ENCODE assay signal across 1 cellular context in genomic region chr17:28547623-28548416, GRCh38.
TF ChIP-seq lines count a peak whose summit lies in the region.

No MANE protein-coding gene starts in this region.

TF ChIP-seq in GM12878, 131 proteins besides CTCF, POLR2A, EP300 and RAD21 (continued from another document and continues in another):
- TF ChIP-seq, protein P1, sequence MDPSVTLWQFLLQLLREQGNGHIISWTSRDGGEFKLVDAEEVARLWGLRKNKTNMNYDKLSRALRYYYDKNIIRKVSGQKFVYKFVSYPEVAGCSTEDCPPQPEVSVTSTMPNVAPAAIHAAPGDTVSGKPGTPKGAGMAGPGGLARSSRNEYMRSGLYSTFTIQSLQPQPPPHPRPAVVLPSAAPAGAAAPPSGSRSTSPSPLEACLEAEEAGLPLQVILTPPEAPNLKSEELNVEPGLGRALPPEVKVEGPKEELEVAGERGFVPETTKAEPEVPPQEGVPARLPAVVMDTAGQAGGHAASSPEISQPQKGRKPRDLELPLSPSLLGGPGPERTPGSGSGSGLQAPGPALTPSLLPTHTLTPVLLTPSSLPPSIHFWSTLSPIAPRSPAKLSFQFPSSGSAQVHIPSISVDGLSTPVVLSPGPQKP (IDR thresholded peaks at IDR 0.05; ENCODE audit: low read depth, low read length), result no peak
- TF ChIP-seq HCFC1 (IDR thresholded peaks at IDR 0.05; ENCODE audit: low read length), result no peak
- TF ChIP-seq, protein P2, sequence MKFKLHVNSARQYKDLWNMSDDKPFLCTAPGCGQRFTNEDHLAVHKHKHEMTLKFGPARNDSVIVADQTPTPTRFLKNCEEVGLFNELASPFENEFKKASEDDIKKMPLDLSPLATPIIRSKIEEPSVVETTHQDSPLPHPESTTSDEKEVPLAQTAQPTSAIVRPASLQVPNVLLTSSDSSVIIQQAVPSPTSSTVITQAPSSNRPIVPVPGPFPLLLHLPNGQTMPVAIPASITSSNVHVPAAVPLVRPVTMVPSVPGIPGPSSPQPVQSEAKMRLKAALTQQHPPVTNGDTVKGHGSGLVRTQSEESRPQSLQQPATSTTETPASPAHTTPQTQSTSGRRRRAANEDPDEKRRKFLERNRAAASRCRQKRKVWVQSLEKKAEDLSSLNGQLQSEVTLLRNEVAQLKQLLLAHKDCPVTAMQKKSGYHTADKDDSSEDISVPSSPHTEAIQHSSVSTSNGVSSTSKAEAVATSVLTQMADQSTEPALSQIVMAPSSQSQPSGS (IDR thresholded peaks at IDR 0.05; ENCODE audit: low read length), result no peak
- TF ChIP-seq, protein P3, sequence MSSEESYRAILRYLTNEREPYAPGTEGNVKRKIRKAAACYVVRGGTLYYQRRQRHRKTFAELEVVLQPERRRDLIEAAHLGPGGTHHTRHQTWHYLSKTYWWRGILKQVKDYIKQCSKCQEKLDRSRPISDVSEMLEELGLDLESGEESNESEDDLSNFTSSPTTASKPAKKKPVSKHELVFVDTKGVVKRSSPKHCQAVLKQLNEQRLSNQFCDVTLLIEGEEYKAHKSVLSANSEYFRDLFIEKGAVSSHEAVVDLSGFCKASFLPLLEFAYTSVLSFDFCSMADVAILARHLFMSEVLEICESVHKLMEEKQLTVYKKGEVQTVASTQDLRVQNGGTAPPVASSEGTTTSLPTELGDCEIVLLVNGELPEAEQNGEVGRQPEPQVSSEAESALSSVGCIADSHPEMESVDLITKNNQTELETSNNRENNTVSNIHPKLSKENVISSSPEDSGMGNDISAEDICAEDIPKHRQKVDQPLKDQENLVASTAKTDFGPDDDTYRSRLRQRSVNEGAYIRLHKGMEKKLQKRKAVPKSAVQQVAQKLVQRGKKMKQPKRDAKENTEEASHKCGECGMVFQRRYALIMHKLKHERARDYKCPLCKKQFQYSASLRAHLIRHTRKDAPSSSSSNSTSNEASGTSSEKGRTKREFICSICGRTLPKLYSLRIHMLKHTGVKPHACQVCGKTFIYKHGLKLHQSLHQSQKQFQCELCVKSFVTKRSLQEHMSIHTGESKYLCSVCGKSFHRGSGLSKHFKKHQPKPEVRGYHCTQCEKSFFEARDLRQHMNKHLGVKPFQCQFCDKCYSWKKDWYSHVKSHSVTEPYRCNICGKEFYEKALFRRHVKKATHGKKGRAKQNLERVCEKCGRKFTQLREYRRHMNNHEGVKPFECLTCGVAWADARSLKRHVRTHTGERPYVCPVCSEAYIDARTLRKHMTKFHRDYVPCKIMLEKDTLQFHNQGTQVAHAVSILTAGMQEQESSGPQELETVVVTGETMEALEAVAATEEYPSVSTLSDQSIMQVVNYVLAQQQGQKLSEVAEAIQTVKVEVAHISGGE (CRISPR knock-in tag; IDR thresholded peaks at IDR 0.05), result no peak
- TF ChIP-seq USF2 (IDR thresholded peaks at IDR 0.05; ENCODE audit: borderline replicate concordance, low read depth, low read length), result no peak
- no peak for TF ChIP-seq BCLAF1 (IDR thresholded peaks at IDR 0.05)
- TF ChIP-seq MTA3 (IDR thresholded peaks at IDR 0.05; ENCODE audit: borderline replicate concordance, low read length), result no peak
- TF ChIP-seq TARDBP (IDR thresholded peaks at IDR 0.05; ENCODE audit: borderline replicate concordance), result no peak
- TF ChIP-seq, protein P4, sequence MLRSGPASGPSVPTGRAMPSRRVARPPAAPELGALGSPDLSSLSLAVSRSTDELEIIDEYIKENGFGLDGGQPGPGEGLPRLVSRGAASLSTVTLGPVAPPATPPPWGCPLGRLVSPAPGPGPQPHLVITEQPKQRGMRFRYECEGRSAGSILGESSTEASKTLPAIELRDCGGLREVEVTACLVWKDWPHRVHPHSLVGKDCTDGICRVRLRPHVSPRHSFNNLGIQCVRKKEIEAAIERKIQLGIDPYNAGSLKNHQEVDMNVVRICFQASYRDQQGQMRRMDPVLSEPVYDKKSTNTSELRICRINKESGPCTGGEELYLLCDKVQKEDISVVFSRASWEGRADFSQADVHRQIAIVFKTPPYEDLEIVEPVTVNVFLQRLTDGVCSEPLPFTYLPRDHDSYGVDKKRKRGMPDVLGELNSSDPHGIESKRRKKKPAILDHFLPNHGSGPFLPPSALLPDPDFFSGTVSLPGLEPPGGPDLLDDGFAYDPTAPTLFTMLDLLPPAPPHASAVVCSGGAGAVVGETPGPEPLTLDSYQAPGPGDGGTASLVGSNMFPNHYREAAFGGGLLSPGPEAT (IDR thresholded peaks at IDR 0.05; ENCODE audit: low read depth), result 0 out of 2 replicates have a peak, but pooled peaks have one; percentile 26
- peak; percentile 84; the same call in 1 of the 2 replicates for TF ChIP-seq SMARCA5 (IDR thresholded peaks at IDR 0.05)
- no peak for TF ChIP-seq JUNB (IDR thresholded peaks at IDR 0.05)
- no peak for TF ChIP-seq BCL11A (IDR thresholded peaks at IDR 0.05; ENCODE audit: low read depth, low read length)
- no peak for TF ChIP-seq TBL1XR1 (IDR thresholded peaks at IDR 0.05; ENCODE audit: low read depth, low read length)
- no peak for TF ChIP-seq MYB (IDR thresholded peaks at IDR 0.05; ENCODE audit: borderline replicate concordance, low read depth, low read length)
- peak; percentile 27 for TF ChIP-seq MEF2B (IDR thresholded peaks at IDR 0.05; ENCODE audit: partially characterized antibody, poor library complexity, severe bottlenecking)
- TF ChIP-seq, protein P5, sequence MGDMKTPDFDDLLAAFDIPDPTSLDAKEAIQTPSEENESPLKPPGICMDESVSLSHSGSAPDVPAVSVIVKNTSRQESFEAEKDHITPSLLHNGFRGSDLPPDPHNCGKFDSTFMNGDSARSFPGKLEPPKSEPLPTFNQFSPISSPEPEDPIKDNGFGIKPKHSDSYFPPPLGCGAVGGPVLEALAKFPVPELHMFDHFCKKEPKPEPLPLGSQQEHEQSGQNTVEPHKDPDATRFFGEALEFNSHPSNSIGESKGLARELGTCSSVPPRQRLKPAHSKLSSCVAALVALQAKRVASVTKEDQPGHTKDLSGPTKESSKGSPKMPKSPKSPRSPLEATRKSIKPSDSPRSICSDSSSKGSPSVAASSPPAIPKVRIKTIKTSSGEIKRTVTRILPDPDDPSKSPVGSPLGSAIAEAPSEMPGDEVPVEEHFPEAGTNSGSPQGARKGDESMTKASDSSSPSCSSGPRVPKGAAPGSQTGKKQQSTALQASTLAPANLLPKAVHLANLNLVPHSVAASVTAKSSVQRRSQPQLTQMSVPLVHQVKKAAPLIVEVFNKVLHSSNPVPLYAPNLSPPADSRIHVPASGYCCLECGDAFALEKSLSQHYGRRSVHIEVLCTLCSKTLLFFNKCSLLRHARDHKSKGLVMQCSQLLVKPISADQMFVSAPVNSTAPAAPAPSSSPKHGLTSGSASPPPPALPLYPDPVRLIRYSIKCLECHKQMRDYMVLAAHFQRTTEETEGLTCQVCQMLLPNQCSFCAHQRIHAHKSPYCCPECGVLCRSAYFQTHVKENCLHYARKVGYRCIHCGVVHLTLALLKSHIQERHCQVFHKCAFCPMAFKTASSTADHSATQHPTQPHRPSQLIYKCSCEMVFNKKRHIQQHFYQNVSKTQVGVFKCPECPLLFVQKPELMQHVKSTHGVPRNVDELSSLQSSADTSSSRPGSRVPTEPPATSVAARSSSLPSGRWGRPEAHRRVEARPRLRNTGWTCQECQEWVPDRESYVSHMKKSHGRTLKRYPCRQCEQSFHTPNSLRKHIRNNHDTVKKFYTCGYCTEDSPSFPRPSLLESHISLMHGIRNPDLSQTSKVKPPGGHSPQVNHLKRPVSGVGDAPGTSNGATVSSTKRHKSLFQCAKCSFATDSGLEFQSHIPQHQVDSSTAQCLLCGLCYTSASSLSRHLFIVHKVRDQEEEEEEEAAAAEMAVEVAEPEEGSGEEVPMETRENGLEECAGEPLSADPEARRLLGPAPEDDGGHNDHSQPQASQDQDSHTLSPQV (IDR thresholded peaks at IDR 0.05), result no peak
- no peak for TF ChIP-seq SIX5 (IDR thresholded peaks at IDR 0.05; ENCODE audit: low read depth, low read length, severe bottlenecking)
- TF ChIP-seq, protein P6, sequence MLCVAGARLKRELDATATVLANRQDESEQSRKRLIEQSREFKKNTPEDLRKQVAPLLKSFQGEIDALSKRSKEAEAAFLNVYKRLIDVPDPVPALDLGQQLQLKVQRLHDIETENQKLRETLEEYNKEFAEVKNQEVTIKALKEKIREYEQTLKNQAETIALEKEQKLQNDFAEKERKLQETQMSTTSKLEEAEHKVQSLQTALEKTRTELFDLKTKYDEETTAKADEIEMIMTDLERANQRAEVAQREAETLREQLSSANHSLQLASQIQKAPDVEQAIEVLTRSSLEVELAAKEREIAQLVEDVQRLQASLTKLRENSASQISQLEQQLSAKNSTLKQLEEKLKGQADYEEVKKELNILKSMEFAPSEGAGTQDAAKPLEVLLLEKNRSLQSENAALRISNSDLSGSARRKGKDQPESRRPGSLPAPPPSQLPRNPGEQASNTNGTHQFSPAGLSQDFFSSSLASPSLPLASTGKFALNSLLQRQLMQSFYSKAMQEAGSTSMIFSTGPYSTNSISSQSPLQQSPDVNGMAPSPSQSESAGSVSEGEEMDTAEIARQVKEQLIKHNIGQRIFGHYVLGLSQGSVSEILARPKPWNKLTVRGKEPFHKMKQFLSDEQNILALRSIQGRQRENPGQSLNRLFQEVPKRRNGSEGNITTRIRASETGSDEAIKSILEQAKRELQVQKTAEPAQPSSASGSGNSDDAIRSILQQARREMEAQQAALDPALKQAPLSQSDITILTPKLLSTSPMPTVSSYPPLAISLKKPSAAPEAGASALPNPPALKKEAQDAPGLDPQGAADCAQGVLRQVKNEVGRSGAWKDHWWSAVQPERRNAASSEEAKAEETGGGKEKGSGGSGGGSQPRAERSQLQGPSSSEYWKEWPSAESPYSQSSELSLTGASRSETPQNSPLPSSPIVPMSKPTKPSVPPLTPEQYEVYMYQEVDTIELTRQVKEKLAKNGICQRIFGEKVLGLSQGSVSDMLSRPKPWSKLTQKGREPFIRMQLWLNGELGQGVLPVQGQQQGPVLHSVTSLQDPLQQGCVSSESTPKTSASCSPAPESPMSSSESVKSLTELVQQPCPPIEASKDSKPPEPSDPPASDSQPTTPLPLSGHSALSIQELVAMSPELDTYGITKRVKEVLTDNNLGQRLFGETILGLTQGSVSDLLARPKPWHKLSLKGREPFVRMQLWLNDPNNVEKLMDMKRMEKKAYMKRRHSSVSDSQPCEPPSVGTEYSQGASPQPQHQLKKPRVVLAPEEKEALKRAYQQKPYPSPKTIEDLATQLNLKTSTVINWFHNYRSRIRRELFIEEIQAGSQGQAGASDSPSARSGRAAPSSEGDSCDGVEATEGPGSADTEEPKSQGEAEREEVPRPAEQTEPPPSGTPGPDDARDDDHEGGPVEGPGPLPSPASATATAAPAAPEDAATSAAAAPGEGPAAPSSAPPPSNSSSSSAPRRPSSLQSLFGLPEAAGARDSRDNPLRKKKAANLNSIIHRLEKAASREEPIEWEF (IDR thresholded peaks at IDR 0.05; ENCODE audit: insufficient replicate concordance, low read depth, low read length), result no peak
- TF ChIP-seq POLR2AphosphoS2 (IDR thresholded peaks at IDR 0.05; ENCODE audit: low read depth, low read length), result no peak
- TF ChIP-seq NR2C1 (IDR thresholded peaks at IDR 0.05), result peak; percentile 53; the same call in 1 of the 2 replicates
- TF ChIP-seq, protein P7, sequence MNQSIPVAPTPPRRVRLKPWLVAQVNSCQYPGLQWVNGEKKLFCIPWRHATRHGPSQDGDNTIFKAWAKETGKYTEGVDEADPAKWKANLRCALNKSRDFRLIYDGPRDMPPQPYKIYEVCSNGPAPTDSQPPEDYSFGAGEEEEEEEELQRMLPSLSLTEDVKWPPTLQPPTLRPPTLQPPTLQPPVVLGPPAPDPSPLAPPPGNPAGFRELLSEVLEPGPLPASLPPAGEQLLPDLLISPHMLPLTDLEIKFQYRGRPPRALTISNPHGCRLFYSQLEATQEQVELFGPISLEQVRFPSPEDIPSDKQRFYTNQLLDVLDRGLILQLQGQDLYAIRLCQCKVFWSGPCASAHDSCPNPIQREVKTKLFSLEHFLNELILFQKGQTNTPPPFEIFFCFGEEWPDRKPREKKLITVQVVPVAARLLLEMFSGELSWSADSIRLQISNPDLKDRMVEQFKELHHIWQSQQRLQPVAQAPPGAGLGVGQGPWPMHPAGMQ (IDR thresholded peaks at IDR 0.05; ENCODE audit: borderline replicate concordance), result no peak
- TF ChIP-seq HDAC6 (IDR thresholded peaks at IDR 0.05; ENCODE audit: unreplicated experiment), result no peak
- no peak for TF ChIP-seq WRNIP1 (IDR thresholded peaks at IDR 0.05; ENCODE audit: borderline replicate concordance, low read depth, low read length)
- no peak for TF ChIP-seq E2F4 (IDR thresholded peaks at IDR 0.05; ENCODE audit: low read depth, low read length)
- peak; percentile 76; the same call in 1 of the 2 replicates for TF ChIP-seq SMC3 (IDR thresholded peaks at IDR 0.05; ENCODE audit: borderline replicate concordance, low read length)
- TF ChIP-seq RAD51 (IDR thresholded peaks at IDR 0.05), result no peak
- peak; percentile 65; the same call in 1 of the 2 replicates for TF ChIP-seq NBN (IDR thresholded peaks at IDR 0.05)
- no peak for TF ChIP-seq FOXK2 (IDR thresholded peaks at IDR 0.05)
- TF ChIP-seq EZH2 (IDR thresholded peaks at IDR 0.05; ENCODE audit: borderline replicate concordance, control insufficient read depth, low read depth, low read length), result no peak
- peak in 1 of 2 experiments; percentile 77; a peak in 2 of 4 replicates for TF ChIP-seq BHLHE40 (IDR thresholded peaks at IDR 0.05; ENCODE audit: borderline replicate concordance in 1 of 2, low read depth in 2 of 2, low read length in 1 of 2)
- no peak for TF ChIP-seq RBBP5 (conservative IDR thresholded peaks at IDR 0.05)
- TF ChIP-seq STAT1 (conservative IDR thresholded peaks at IDR 0.05), result no peak
